Comparison of ENCODE assay signal across 2 cellular contexts in the genomic region with DNA sequence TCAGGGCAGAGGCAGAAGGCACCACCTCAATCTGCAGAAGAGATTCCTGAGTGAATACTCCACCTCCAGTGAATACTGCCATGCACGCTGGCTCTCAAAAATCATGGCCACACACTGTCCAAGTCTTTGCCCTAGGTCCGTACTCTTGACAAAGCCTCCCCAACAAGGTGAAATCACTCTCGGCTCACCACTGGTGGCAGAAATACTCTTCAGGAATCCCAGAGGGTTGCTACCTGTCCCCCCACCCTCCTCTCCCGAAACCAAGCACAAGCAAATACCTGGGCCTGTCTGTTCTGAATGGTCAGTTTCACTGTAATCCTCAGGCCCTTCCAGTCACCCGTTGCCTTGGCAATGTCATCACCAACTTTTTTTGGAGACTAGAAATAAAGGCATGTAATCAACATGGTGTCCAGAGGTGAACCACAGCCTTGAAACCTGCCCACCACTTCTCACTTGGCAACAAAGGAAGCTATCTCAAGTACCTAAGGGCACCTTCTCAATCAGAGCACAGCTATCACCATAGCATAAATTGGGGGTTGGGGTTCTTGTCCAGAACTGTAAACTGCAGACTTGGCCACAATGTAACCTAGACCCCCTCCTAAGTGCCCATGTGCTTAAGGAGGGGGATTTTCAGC.
TF ChIP-seq lines count a peak whose summit lies in the region.

No MANE protein-coding gene starts in this region.

TF ChIP-seq in SK-N-SH, 30 proteins besides CTCF, POLR2A, EP300 and RAD21 (continued from another document):
- TF ChIP-seq YY1 (IDR thresholded peaks at IDR 0.05; ENCODE audit: low read depth) (no peak), ELF1 (IDR thresholded peaks at IDR 0.05) (no peak), SIN3A (IDR thresholded peaks at IDR 0.05; ENCODE audit: borderline replicate concordance, low read depth, low read length) (no peak), SMC3 (IDR thresholded peaks at IDR 0.05; ENCODE audit: low read depth, low read length) (no peak), GABPA (IDR thresholded peaks at IDR 0.05; ENCODE audit: low read depth) (no peak), MEF2A (IDR thresholded peaks at IDR 0.05; ENCODE audit: borderline replicate concordance, low read depth) (no peak), EZH2phosphoT487 (IDR thresholded peaks at IDR 0.05; ENCODE audit: borderline replicate concordance, low read depth) (no peak), GATA2 (CRISPR knock-in tag; IDR thresholded peaks at IDR 0.05) (no peak)
- TF ChIP-seq, protein P1, sequence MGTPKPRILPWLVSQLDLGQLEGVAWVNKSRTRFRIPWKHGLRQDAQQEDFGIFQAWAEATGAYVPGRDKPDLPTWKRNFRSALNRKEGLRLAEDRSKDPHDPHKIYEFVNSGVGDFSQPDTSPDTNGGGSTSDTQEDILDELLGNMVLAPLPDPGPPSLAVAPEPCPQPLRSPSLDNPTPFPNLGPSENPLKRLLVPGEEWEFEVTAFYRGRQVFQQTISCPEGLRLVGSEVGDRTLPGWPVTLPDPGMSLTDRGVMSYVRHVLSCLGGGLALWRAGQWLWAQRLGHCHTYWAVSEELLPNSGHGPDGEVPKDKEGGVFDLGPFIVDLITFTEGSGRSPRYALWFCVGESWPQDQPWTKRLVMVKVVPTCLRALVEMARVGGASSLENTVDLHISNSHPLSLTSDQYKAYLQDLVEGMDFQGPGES (IDR thresholded peaks at IDR 0.05; ENCODE audit: low read depth, low read length): no peak
TF ChIP-seq in SK-N-SH: peak in this region for 0.

TF ChIP-seq in SK-N-SH treated with all-trans-retinoic acid at 6 μM for 48 hours, 23 proteins besides CTCF, POLR2A, EP300 and RAD21 (continued from another document):
- no peak for TF ChIP-seq RARB (CRISPR knock-in tag; IDR thresholded peaks at IDR 0.05)
- no peak for TF ChIP-seq ZNF565 (CRISPR knock-in tag; conservative IDR thresholded peaks at IDR 0.05; ENCODE audit: low read depth)
- TF ChIP-seq, protein P2, sequence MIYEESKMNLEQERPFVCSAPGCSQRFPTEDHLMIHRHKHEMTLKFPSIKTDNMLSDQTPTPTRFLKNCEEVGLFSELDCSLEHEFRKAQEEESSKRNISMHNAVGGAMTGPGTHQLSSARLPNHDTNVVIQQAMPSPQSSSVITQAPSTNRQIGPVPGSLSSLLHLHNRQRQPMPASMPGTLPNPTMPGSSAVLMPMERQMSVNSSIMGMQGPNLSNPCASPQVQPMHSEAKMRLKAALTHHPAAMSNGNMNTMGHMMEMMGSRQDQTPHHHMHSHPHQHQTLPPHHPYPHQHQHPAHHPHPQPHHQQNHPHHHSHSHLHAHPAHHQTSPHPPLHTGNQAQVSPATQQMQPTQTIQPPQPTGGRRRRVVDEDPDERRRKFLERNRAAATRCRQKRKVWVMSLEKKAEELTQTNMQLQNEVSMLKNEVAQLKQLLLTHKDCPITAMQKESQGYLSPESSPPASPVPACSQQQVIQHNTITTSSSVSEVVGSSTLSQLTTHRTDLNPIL (CRISPR knock-in tag; IDR thresholded peaks at IDR 0.05; ENCODE audit: low read depth): no peak
